29 cellular contexts compared by ENCODE assay signal in genomic region chr2:59879700-59880131, GRCh38.
"Had no signal": no experiment of that assay in that cellular context is flagged by ENCODE, and none has a peak within 500 bp of the region (broad histone marks: within the 10 kb centered on the region; RNA-seq: fewer than 3 reads in every experiment).

No MANE protein-coding gene starts in this region.

- H3K4me1 ChIP-seq: left ventricle myocardium inferior, pancreas, prostate gland, tibial artery, upper lobe of right lung had no signal

- H3K36me3 Mint-ChIP-seq: mesothelial cell of epicardium; naive B cell; natural killer cell; stimulated activated effector memory CD8-positive, alpha-beta T cell treated with anti-CD3 and anti-CD28 coated beads, Interleukin-12 subunit alpha, Interleukin-12 subunit beta, amount 100 ng/mL, for 72 hours had no signal

- H3K4me3 Mint-ChIP-seq: mesothelial cell of epicardium; natural killer cell; nephron progenitor cell; stimulated activated effector memory CD8-positive, alpha-beta T cell treated with anti-CD3 and anti-CD28 coated beads, Interleukin-12 subunit alpha, Interleukin-12 subunit beta, amount 100 ng/mL, for 72 hours; stimulated activated naive CD8-positive, alpha-beta T cell treated with anti-CD3 and anti-CD28 coated beads, Interleukin-15, Interleukin-2, amounts not matched to agents 100 ng/mL and 50 ng/mL, for 24 hours had no signal

- H3K79me2 ChIP-seq: hepatocyte had no signal

- H3K9me3 Mint-ChIP-seq: mesothelial cell of epicardium, naive B cell, natural killer cell, nephron progenitor cell had no signal

- H3K36me3 ChIP-seq: left ventricle myocardium inferior, pancreas, prostate gland, suprapubic skin, thoracic aorta, tibial artery, upper lobe of right lung had no signal

- H3K4me3 ChIP-seq: hepatocyte, left ventricle myocardium inferior, lung, pancreas, prostate gland, skin epidermis, suprapubic skin, thoracic aorta, tibial artery, upper lobe of right lung had no signal

- FAIRE-seq: pancreas, urothelium cell line had no signal

- H3K27me3 Mint-ChIP-seq: stimulated activated naive CD8-positive, alpha-beta T cell treated with anti-CD3 and anti-CD28 coated beads, Interleukin-15, Interleukin-2, amounts not matched to agents 100 ng/mL and 50 ng/mL, for 24 hours had no signal

- H3K4me2 ChIP-seq: hepatocyte had no signal

- H3K9me3 ChIP-seq: left ventricle myocardium inferior, pancreas, prostate gland, suprapubic skin, thoracic aorta, tibial artery, upper lobe of right lung had no signal

- H3K27me3 ChIP-seq: hepatocyte, pancreas, suprapubic skin, tibial artery, upper lobe of right lung had no signal

- H3K27ac Mint-ChIP-seq: mesothelial cell of epicardium; natural killer cell; nephron progenitor cell; stimulated activated effector memory CD8-positive, alpha-beta T cell treated with anti-CD3 and anti-CD28 coated beads, Interleukin-12 subunit alpha, Interleukin-12 subunit beta, amount 100 ng/mL, for 72 hours; stimulated activated naive CD8-positive, alpha-beta T cell treated with anti-CD3 and anti-CD28 coated beads, Interleukin-15, Interleukin-2, amounts not matched to agents 100 ng/mL and 50 ng/mL, for 24 hours had no signal

- H3K4me1 Mint-ChIP-seq: natural killer cell; stimulated activated effector memory CD8-positive, alpha-beta T cell treated with anti-CD3 and anti-CD28 coated beads, Interleukin-12 subunit alpha, Interleukin-12 subunit beta, amount 100 ng/mL, for 72 hours had no signal

- H2AFZ ChIP-seq: hepatocyte had no signal

- H3K27ac ChIP-seq: hepatocyte, left ventricle myocardium inferior, pancreas, prostate gland, skin epidermis, suprapubic skin, thoracic aorta, tibial artery, upper lobe of right lung had no signal

- DNase-seq: islet precursor cell; left ventricle myocardium inferior; mesendoderm; naive B cell; natural killer cell; nephron progenitor cell; nucleus accumbens; pancreas; posterior cingulate gyrus; retina; right cardiac atrium; stimulated activated CD4-positive, alpha-beta T cell treated with anti-CD3 and anti-CD28 coated beads, Interleukin-12 subunit alpha, Interleukin-12 subunit beta, amount 100 ng/mL, for 4 hours; stimulated activated CD4-positive, alpha-beta T cell treated with anti-CD3 and anti-CD28 coated beads, Interleukin-15, amount 100 ng/mL, for 24 hours; stimulated activated CD4-positive, alpha-beta T cell treated with anti-CD3 and anti-CD28 coated beads, Interleukin-2, amount 100 ng/mL, for 24 hours; stimulated activated CD4-positive, alpha-beta T cell treated with anti-CD3 and anti-CD28 coated beads, Interleukin-4, amount 100 ng/mL, for 24 hours; stimulated activated naive CD4-positive, alpha-beta T cell; tibial artery; trophoblast cell; upper lobe of right lung had no signal
